13 cellular contexts compared by ENCODE assay signal in genomic region chr16:46757339-46758050, GRCh38. TPM values are rescaled to one million over a fixed set of nuclear protein-coding genes. Genes with fewer than 3 reads are reported as not detected.
DNase-seq lines count a peak whose midpoint lies in the region; ATAC-seq and TF ChIP-seq lines count a peak whose summit lies in the region.
"Had no signal": no experiment of that assay in that cellular context is flagged by ENCODE, and none has a peak within 500 bp of the region (broad histone marks: within the 10 kb centered on the region; RNA-seq: fewer than 3 reads in every experiment).

No MANE protein-coding gene starts in this region.

- H3K9me3 ChIP-seq in RWPE2 (ENCODE audit: severe bottlenecking) (no peaks in the 10 kb centered on the region), left ventricle myocardium inferior (replicated peaks) (no peaks in the 10 kb centered on the region)

- no peak for TF ChIP-seq CTCF in RWPE2 (IDR thresholded peaks at IDR 0.05; ENCODE audit: poor library complexity, severe bottlenecking)
- TF ChIP-seq CTCF in left ventricle myocardium inferior (IDR thresholded peaks at IDR 0.05; ENCODE audit: borderline replicate concordance): no peak

- H3K36me3 Mint-ChIP-seq in stimulated activated effector memory CD8-positive, alpha-beta T cell treated with anti-CD3 and anti-CD28 coated beads, Interleukin-12 subunit alpha, Interleukin-12 subunit beta, amount 100 ng/mL, for 72 hours: no peaks in the 10 kb centered on the region
- H3K36me3 Mint-ChIP-seq: naive B cell had no signal

- H3K4me3 ChIP-seq in RWPE2 (ENCODE audit: severe bottlenecking): no peak overlapping the region
- peak overlapping the region; percentile 58 for H3K4me3 ChIP-seq in left ventricle myocardium inferior

- peak; percentile 16 for DNase-seq in DMS153 treated with DMSO at 0.1 percent for 48 hours (lab: John Stamatoyannopoulos, UW; ENCODE audit: unreplicated experiment)
- no peak for DNase-seq in DMS153 (lab: John Stamatoyannopoulos, UW)
- no peak for DNase-seq in RWPE2 (ENCODE audit: low spot score)
- peak; percentile 84 for DNase-seq in left ventricle myocardium inferior
- DNase-seq in stimulated activated effector memory CD8-positive, alpha-beta T cell treated with anti-CD3 and anti-CD28 coated beads, Interleukin-12 subunit alpha, Interleukin-12 subunit beta, amount 100 ng/mL, for 72 hours (ENCODE audit: low spot score in 2 of 2): no peak
- no peak for DNase-seq in hepatic stellate cell (ENCODE audit: low spot score)
- DNase-seq in stimulated activated CD4-positive, alpha-beta T cell treated with anti-CD3 and anti-CD28 coated beads, Interleukin-4, amount 100 ng/mL, for 1 hour: no peak
- DNase-seq: activated effector memory CD4-positive, alpha-beta T cell treated with anti-CD3 and anti-CD28 coated beads, Interleukin-2, amount 50 U/mL, for 16 hours; HCEC 1CT; MM.1S; naive B cell had no signal

- H3K27ac Mint-ChIP-seq in stimulated activated effector memory CD8-positive, alpha-beta T cell treated with anti-CD3 and anti-CD28 coated beads, Interleukin-12 subunit alpha, Interleukin-12 subunit beta, amount 100 ng/mL, for 72 hours: no peak overlapping the region
- H3K27ac Mint-ChIP-seq: stimulated activated naive CD8-positive, alpha-beta T cell treated with anti-CD3 and anti-CD28 coated beads, Interleukin-15, Interleukin-2, amounts not matched to agents 100 ng/mL and 50 ng/mL, for 24 hours had no signal

- ATAC-seq in RWPE2 (ENCODE audit: low read depth): peak; percentile 38
- peak; percentile 33 for ATAC-seq in stimulated activated effector memory CD8-positive, alpha-beta T cell treated with anti-CD3 and anti-CD28 coated beads, Interleukin-12 subunit alpha, Interleukin-12 subunit beta, amount 100 ng/mL, for 72 hours
- ATAC-seq in HG02623 (IDR thresholded peaks at IDR 0.05; ENCODE audit: unreplicated experiment): no peak

- intact Hi-C loops in left ventricle myocardium inferior (cut with micrococcal nuclease): no loop called here

- no peak overlapping the region for H3K4me3 Mint-ChIP-seq in stimulated activated effector memory CD8-positive, alpha-beta T cell treated with anti-CD3 and anti-CD28 coated beads, Interleukin-12 subunit alpha, Interleukin-12 subunit beta, amount 100 ng/mL, for 72 hours
- H3K4me3 Mint-ChIP-seq: stimulated activated naive CD8-positive, alpha-beta T cell treated with anti-CD3 and anti-CD28 coated beads, Interleukin-15, Interleukin-2, amounts not matched to agents 100 ng/mL and 50 ng/mL, for 24 hours had no signal

- H3K27me3 ChIP-seq in RWPE2 (ENCODE audit: insufficient read depth, poor library complexity, severe bottlenecking): peaks cover 2% of the 10 kb centered on the region
- peaks cover 16% of the 10 kb centered on the region for H3K27me3 ChIP-seq in left ventricle myocardium inferior (ENCODE audit: low read depth)

- no peaks in the 10 kb centered on the region for H3K9me3 Mint-ChIP-seq in stimulated activated effector memory CD8-positive, alpha-beta T cell treated with anti-CD3 and anti-CD28 coated beads, Interleukin-12 subunit alpha, Interleukin-12 subunit beta, amount 100 ng/mL, for 72 hours
- H3K9me3 Mint-ChIP-seq: naive B cell; stimulated activated naive CD8-positive, alpha-beta T cell treated with anti-CD3 and anti-CD28 coated beads, Interleukin-15, Interleukin-2, amounts not matched to agents 100 ng/mL and 50 ng/mL, for 24 hours had no signal

- H3K4me1 ChIP-seq in RWPE2 (ENCODE audit: insufficient read depth, poor library complexity, severe bottlenecking) (no peaks in the 10 kb centered on the region), left ventricle myocardium inferior (peaks cover 54% of the 10 kb centered on the region)

- no peaks in the 10 kb centered on the region for H3K36me3 ChIP-seq in RWPE2 (ENCODE audit: low read depth)
- no peaks in the 10 kb centered on the region for H3K36me3 ChIP-seq in left ventricle myocardium inferior

- no peaks in the 10 kb centered on the region for H3K4me1 Mint-ChIP-seq in stimulated activated effector memory CD8-positive, alpha-beta T cell treated with anti-CD3 and anti-CD28 coated beads, Interleukin-12 subunit alpha, Interleukin-12 subunit beta, amount 100 ng/mL, for 72 hours

- no peak overlapping the region for H3K27ac ChIP-seq in RWPE2 (ENCODE audit: poor library complexity, severe bottlenecking)
- peak overlapping the region; percentile 96 for H3K27ac ChIP-seq in left ventricle myocardium inferior (replicated peaks)

RNA-seq across cellular contexts. Expression of gene MYLK3, which starts 9.4 kb away (rescaled TPM):
- 256 TPM for total RNA-seq in left ventricle myocardium inferior

Comparison
In these comparisons a context has a peak if more than half of its experiments do, and no peak if none do; other contexts are left out.
1. DNase-seq: peak in DMS153 treated with DMSO at 0.1 percent for 48 hours (single experiment) and left ventricle myocardium inferior (single experiment); none in DMS153 (single experiment), RWPE2 (single experiment), stimulated activated effector memory CD8-positive, alpha-beta T cell treated with anti-CD3 and anti-CD28 coated beads, Interleukin-12 subunit alpha, Interleukin-12 subunit beta, amount 100 ng/mL, for 72 hours (0 of 2), hepatic stellate cell (single experiment) and stimulated activated CD4-positive, alpha-beta T cell treated with anti-CD3 and anti-CD28 coated beads, Interleukin-4, amount 100 ng/mL, for 1 hour (single experiment).